In genomic region chr7:91263359-91264082, GRCh38 we compare ENCODE assay signal across 8 cellular contexts. TPM values are rescaled to one million over a fixed set of nuclear protein-coding genes. Genes with fewer than 3 reads are reported as not detected.
DNase-seq lines count a peak whose midpoint lies in the region; ATAC-seq, FAIRE-seq and TF ChIP-seq lines count a peak whose summit lies in the region.

No MANE protein-coding gene starts in this region.

- H3K36me3 Mint-ChIP-seq in activated T-cell treated with anti-CD3 and anti-CD28 coated beads, Interleukin-2, amount 50 U/mL, for 72 hours (ENCODE audit: insufficient read depth in 2 of 2): peaks cover 0 to 3% of the 10 kb centered on the region in 2 donors
- H3K36me3 Mint-ChIP-seq in stimulated activated memory B cell treated with anti-CD40 and anti-IgM and Interleukin-4, amounts not matched to agents 10 μg/mL and 1 μg/mL and 100 μg/mL, for 72 hours: no peaks in the 10 kb centered on the region

- in situ Hi-C loops in brain microvascular endothelial cell (cut with HindIII; ENCODE audit: low pct_ligation_motif_present, low sequenced_read_pairs): no loop called here

- H3K9ac ChIP-seq in keratinocyte (ENCODE audit: control insufficient read depth, extremely low read depth, insufficient read depth, low read length): peak overlapping the region; percentile 59

- dilution Hi-C loops in keratinocyte (cut with MboI; ENCODE audit: extremely low pct_ligation_motif_present, low sequenced_read_pairs): no loop called here

- no peak for TF ChIP-seq CTCF in brain microvascular endothelial cell (IDR thresholded peaks at IDR 0.05; ENCODE audit: low read depth, low read length, missing control alignments)
- no peak for TF ChIP-seq CTCF in keratinocyte (optimal IDR thresholded peaks at IDR 0.05 in 1 of 3, IDR thresholded peaks at IDR 0.05 in 1 of 3, conservative IDR thresholded peaks at IDR 0.05 in 1 of 3; ENCODE audit: extremely low read depth in 1 of 3, insufficient read depth in 2 of 3, low read length in 3 of 3)

- no peak for ATAC-seq in activated T-cell treated with anti-CD3 and anti-CD28 coated beads, Interleukin-2, amount 50 U/mL, for 72 hours (replicated peaks in 1 of 2)
- ATAC-seq in stimulated activated memory B cell treated with anti-CD40 and anti-IgM and Interleukin-4, amounts not matched to agents 10 μg/mL and 1 μg/mL and 100 μg/mL, for 72 hours: no peak
- ATAC-seq in GM18511 (IDR thresholded peaks at IDR 0.05; ENCODE audit: unreplicated experiment): no peak

- H3K27ac ChIP-seq in brain microvascular endothelial cell (no peak overlapping the region), keratinocyte (ENCODE audit: control insufficient read depth, insufficient read depth, low read length) (peak overlapping the region; percentile 18)

- H3K4me3 ChIP-seq in brain microvascular endothelial cell (ENCODE audit: low read depth, low read length) (peak overlapping the region; percentile 81), keratinocyte (ENCODE audit: control insufficient read depth in 2 of 3, extremely low read depth in 1 of 3, insufficient read depth in 2 of 3, low read depth in 1 of 3, low read length in 3 of 3) (peak overlapping the region; percentile 55 to 91 (median 87))

- no peaks in the 10 kb centered on the region for H3K79me2 ChIP-seq in keratinocyte (ENCODE audit: control insufficient read depth, insufficient read depth, low read length)

- no peak overlapping the region for H3K27ac Mint-ChIP-seq in activated T-cell treated with anti-CD3 and anti-CD28 coated beads, Interleukin-2, amount 50 U/mL, for 72 hours
- peak overlapping the region; percentile 14 for H3K27ac Mint-ChIP-seq in stimulated activated memory B cell treated with anti-CD40 and anti-IgM and Interleukin-4, amounts not matched to agents 10 μg/mL and 1 μg/mL and 100 μg/mL, for 72 hours

- H3K4me3 Mint-ChIP-seq in activated T-cell treated with anti-CD3 and anti-CD28 coated beads, Interleukin-2, amount 50 U/mL, for 72 hours: peak overlapping the region; percentile 76 to 95
- H3K4me3 Mint-ChIP-seq in stimulated activated memory B cell treated with anti-CD40 and anti-IgM and Interleukin-4, amounts not matched to agents 10 μg/mL and 1 μg/mL and 100 μg/mL, for 72 hours: peak overlapping the region; percentile 86

- no peaks in the 10 kb centered on the region for H3K27me3 ChIP-seq in brain microvascular endothelial cell (replicated peaks)
- peaks cover 3% of the 10 kb centered on the region for H3K27me3 ChIP-seq in keratinocyte (ENCODE audit: control insufficient read depth, extremely low read depth, insufficient read depth, low read length)

- H3K36me3 ChIP-seq in brain microvascular endothelial cell (replicated peaks): no peaks in the 10 kb centered on the region
- H3K36me3 ChIP-seq in keratinocyte (ENCODE audit: control insufficient read depth in 2 of 2, extremely low read depth in 1 of 2, insufficient read depth in 2 of 2, low read length in 2 of 2): no peaks in the 10 kb centered on the region

- H3K4me1 Mint-ChIP-seq in activated T-cell treated with anti-CD3 and anti-CD28 coated beads, Interleukin-2, amount 50 U/mL, for 72 hours (ENCODE audit: low read depth): peaks cover 14% of the 10 kb centered on the region
- H3K4me1 Mint-ChIP-seq in stimulated activated memory B cell treated with anti-CD40 and anti-IgM and Interleukin-4, amounts not matched to agents 10 μg/mL and 1 μg/mL and 100 μg/mL, for 72 hours: peaks cover 37% of the 10 kb centered on the region

- peak; percentile 17 for FAIRE-seq in keratinocyte (lab: Jason Lieb, UNC)

- H2AFZ ChIP-seq in keratinocyte (ENCODE audit: control insufficient read depth, low read length): peak overlapping the region; percentile 97

- H3K4me2 ChIP-seq in keratinocyte (ENCODE audit: control insufficient read depth, extremely low read depth, insufficient read depth, low read depth, low read length): peak overlapping the region; percentile 99

- no peaks in the 10 kb centered on the region for H3K9me3 ChIP-seq in keratinocyte (ENCODE audit: control insufficient read depth, low read depth, low read length)

- no peaks in the 10 kb centered on the region for H3K9me1 ChIP-seq in keratinocyte (ENCODE audit: control insufficient read depth, extremely low read depth, insufficient read depth, low read length)

- H4K20me1 ChIP-seq in keratinocyte (ENCODE audit: control insufficient read depth, extremely low read depth, insufficient read depth, low read length): no peaks in the 10 kb centered on the region

- H3K27me3 Mint-ChIP-seq in activated T-cell treated with anti-CD3 and anti-CD28 coated beads, Interleukin-2, amount 50 U/mL, for 72 hours (ENCODE audit: low read depth): peaks cover 47% of the 10 kb centered on the region
- H3K27me3 Mint-ChIP-seq in stimulated activated memory B cell treated with anti-CD40 and anti-IgM and Interleukin-4, amounts not matched to agents 10 μg/mL and 1 μg/mL and 100 μg/mL, for 72 hours: peaks cover 36% of the 10 kb centered on the region

- H3K9me3 Mint-ChIP-seq in activated T-cell treated with anti-CD3 and anti-CD28 coated beads, Interleukin-2, amount 50 U/mL, for 72 hours: no peaks in the 10 kb centered on the region
- no peaks in the 10 kb centered on the region for H3K9me3 Mint-ChIP-seq in stimulated activated memory B cell treated with anti-CD40 and anti-IgM and Interleukin-4, amounts not matched to agents 10 μg/mL and 1 μg/mL and 100 μg/mL, for 72 hours

- peaks cover 11% of the 10 kb centered on the region for H3K4me1 ChIP-seq in keratinocyte (ENCODE audit: control insufficient read depth, extremely low read depth, insufficient read depth, low read length)

- DNase-seq in activated T-cell treated with anti-CD3 and anti-CD28 coated beads, Interleukin-2, amount 50 U/mL, for 72 hours: peak in 1 of 2 donors; percentile 1
- no peak for DNase-seq in activated T-cell treated with anti-CD3 and anti-CD28 coated beads, Interleukin-2, amount 50 U/mL, for 1 hour
- DNase-seq in NCI-H526 (lab: John Stamatoyannopoulos, UW) (peak; percentile 76 to 92), brain microvascular endothelial cell (no peak), keratinocyte (ENCODE audit: low read depth, low spot score) (no peak), amniotic stem cell (lab: John Stamatoyannopoulos, UW) (no peak)

RNA-seq across cellular contexts. Expression of gene FZD1, which starts 0.7 kb away (rescaled TPM):
- 1 to 10 TPM in 1 of 2 donors, under 1 TPM in 1; 0.21 to 1.0 TPM for total RNA-seq in activated T-cell treated with anti-CD3 and anti-CD28 coated beads, Interleukin-2, amount 50 U/mL, for 72 hours
- polyA plus RNA-seq in keratinocyte: 1.3 to 1.5 TPM (median 1.3 TPM) in 3 replicates
- 0.46 TPM for polyA plus RNA-seq in keratinocyte (2011; ENCODE audit: low read depth)
- 0.81 and 1.1 TPM in 2 replicates for polyA plus RNA-seq in keratinocyte (2011; cell fraction: cytosol; rRNA removed)
- polyA plus RNA-seq in keratinocyte (2011; cell fraction: nucleus; rRNA removed): 1.8 and 2.2 TPM in 2 replicates
- 1.5 and 1.6 TPM in 2 replicates for polyA plus RNA-seq in keratinocyte (2012; ENCODE audit: low replicate concordance)
- polyA minus RNA-seq in keratinocyte: 1.8 to 2.6 TPM (median 2.0 TPM) in 3 replicates
- 4.0 TPM for polyA minus RNA-seq in keratinocyte (2011; cell fraction: cytosol; rRNA and poly(A)+ RNA removed)
- 4.1 and 4.2 TPM in 2 replicates for polyA minus RNA-seq in keratinocyte (2011; cell fraction: nucleus; rRNA and poly(A)+ RNA removed)

Comparison
In these comparisons a context has a peak if more than half of its experiments do, and no peak if none do; other contexts are left out.
1. DNase-seq: peak in NCI-H526 (2 of 2); none in activated T-cell treated with anti-CD3 and anti-CD28 coated beads, Interleukin-2, amount 50 U/mL, for 1 hour (single experiment), brain microvascular endothelial cell (single experiment), keratinocyte (single experiment) and amniotic stem cell (single experiment).